ENCODE assay signal across 17 cellular contexts in genomic region chr2:129050116-129050515, GRCh38.
DNase-seq lines count a peak whose midpoint lies in the region; ATAC-seq and TF ChIP-seq lines count a peak whose summit lies in the region.
"Had no signal": no experiment of that assay in that cellular context is flagged by ENCODE, and none has a peak within 500 bp of the region (broad histone marks: within the 10 kb centered on the region; RNA-seq: fewer than 3 reads in every experiment).

No MANE protein-coding gene starts in this region.

- no peaks in the 10 kb centered on the region for H3K9me3 ChIP-seq in MM.1S (replicated peaks; ENCODE audit: insufficient read depth, low read length)
- H3K9me3 ChIP-seq: A549, SK-N-SH had no signal

- no peak overlapping the region for H3K4me3 Mint-ChIP-seq in activated CD4-positive, alpha-beta T cell treated with anti-CD3 and anti-CD28 coated beads, Interleukin-2, amount 10 ng/mL, durations not matched to agents 24 days and 14 days
- H3K4me3 Mint-ChIP-seq in activated CD4-positive, alpha-beta T cell treated with anti-CD3 and anti-CD28 coated beads for 36 hours: no peak overlapping the region
- H3K4me3 Mint-ChIP-seq in T-helper 2 cell treated with Interferon-gamma antibody and Interleukin-4, amounts not matched to agents 5 μg/mL and 100 μg/mL, for 36 hours: peak overlapping the region; percentile 34
- H3K4me3 Mint-ChIP-seq: H9 had no signal

- peaks cover 3% of the 10 kb centered on the region for H3K9me3 Mint-ChIP-seq in activated CD4-positive, alpha-beta T cell treated with anti-CD3 and anti-CD28 coated beads, Interleukin-2, amount 10 ng/mL, durations not matched to agents 24 days and 14 days
- H3K9me3 Mint-ChIP-seq in activated CD4-positive, alpha-beta T cell treated with anti-CD3 and anti-CD28 coated beads for 36 hours (ENCODE audit: low read depth): peaks cover 7% of the 10 kb centered on the region
- H3K9me3 Mint-ChIP-seq in T-helper 2 cell treated with Interferon-gamma antibody and Interleukin-4, amounts not matched to agents 5 μg/mL and 100 μg/mL, for 36 hours: no peaks in the 10 kb centered on the region

- no peaks in the 10 kb centered on the region for H3F3A ChIP-seq in MM.1S (ENCODE audit: insufficient read depth, low read length)

- peak; percentile 67 for DNase-seq in activated CD4-positive, alpha-beta T cell treated with anti-CD3 and anti-CD28 coated beads, Interleukin-2, amount 10 ng/mL, durations not matched to agents 24 days and 14 days
- no peak for DNase-seq in activated CD4-positive, alpha-beta T cell treated with anti-CD3 and anti-CD28 coated beads for 36 hours
- peak; percentile 73 for DNase-seq in MM.1S
- no peak for DNase-seq in T-helper 2 cell treated with Interferon-gamma antibody and Interleukin-4, amounts not matched to agents 5 μg/mL and 100 μg/mL, for 36 hours (ENCODE audit: low spot score)
- no peak for DNase-seq in caudate nucleus (lab: John Stamatoyannopoulos, UW)
- DNase-seq: Calu3, H9, IMR-90, NCI-H1092, NCI-H187 treated with DMSO at 0.1 percent for 48 hours, NCI-H526 treated with DMSO at 0.1 percent for 48 hours, Right ventricle myocardium superior, SK-N-SH had no signal

- H3K27me3 ChIP-seq in MM.1S (replicated peaks; ENCODE audit: insufficient read depth, low read length): no peaks in the 10 kb centered on the region

- H3K27ac Mint-ChIP-seq in activated CD4-positive, alpha-beta T cell treated with anti-CD3 and anti-CD28 coated beads, Interleukin-2, amount 10 ng/mL, durations not matched to agents 24 days and 14 days: no peak overlapping the region
- no peak overlapping the region for H3K27ac Mint-ChIP-seq in activated CD4-positive, alpha-beta T cell treated with anti-CD3 and anti-CD28 coated beads for 36 hours
- no peak overlapping the region for H3K27ac Mint-ChIP-seq in T-helper 2 cell treated with Interferon-gamma antibody and Interleukin-4, amounts not matched to agents 5 μg/mL and 100 μg/mL, for 36 hours
- H3K27ac Mint-ChIP-seq: H9 had no signal

- H3K27me3 Mint-ChIP-seq in activated CD4-positive, alpha-beta T cell treated with anti-CD3 and anti-CD28 coated beads, Interleukin-2, amount 10 ng/mL, durations not matched to agents 24 days and 14 days: no peaks in the 10 kb centered on the region
- peaks cover 2% of the 10 kb centered on the region for H3K27me3 Mint-ChIP-seq in activated CD4-positive, alpha-beta T cell treated with anti-CD3 and anti-CD28 coated beads for 36 hours
- peaks cover 9% of the 10 kb centered on the region for H3K27me3 Mint-ChIP-seq in T-helper 2 cell treated with Interferon-gamma antibody and Interleukin-4, amounts not matched to agents 5 μg/mL and 100 μg/mL, for 36 hours (ENCODE audit: low read depth)

- TF ChIP-seq CTCF in MM.1S (IDR thresholded peaks at IDR 0.05; ENCODE audit: low read length): no peak

- H4K20me1 ChIP-seq in MM.1S (ENCODE audit: insufficient read depth, low read length): no peaks in the 10 kb centered on the region

- H3K4me1 ChIP-seq in MM.1S (ENCODE audit: low read length): no peaks in the 10 kb centered on the region
- H3K4me1 ChIP-seq: A549 had no signal

- H3K4me1 Mint-ChIP-seq in activated CD4-positive, alpha-beta T cell treated with anti-CD3 and anti-CD28 coated beads, Interleukin-2, amount 10 ng/mL, durations not matched to agents 24 days and 14 days: peaks cover 5% of the 10 kb centered on the region
- no peaks in the 10 kb centered on the region for H3K4me1 Mint-ChIP-seq in activated CD4-positive, alpha-beta T cell treated with anti-CD3 and anti-CD28 coated beads for 36 hours
- peaks cover 12% of the 10 kb centered on the region for H3K4me1 Mint-ChIP-seq in T-helper 2 cell treated with Interferon-gamma antibody and Interleukin-4, amounts not matched to agents 5 μg/mL and 100 μg/mL, for 36 hours (ENCODE audit: low read depth)

- POLR2A ChIA-PET in activated CD4-positive, alpha-beta T cell treated with anti-CD3 and anti-CD28 coated beads for 36 hours (lab: Charles Lee): interaction anchor here (0.6 kb wide), 1 partner anchor 81 kb away, joined by 3 read pairs; no protein-coding TSS in a partner anchor

- H2AFZ ChIP-seq in MM.1S (ENCODE audit: low read length): no peak overlapping the region

- H3K27ac ChIP-seq in MM.1S (ENCODE audit: low read length) (no peak overlapping the region), caudate nucleus (ENCODE audit: low read depth, low read length) (no peak overlapping the region)
- H3K27ac ChIP-seq: A549 had no signal

- H3K4me2 ChIP-seq in MM.1S (ENCODE audit: low read depth, low read length): no peak overlapping the region
- H3K4me2 ChIP-seq: A549, SK-N-SH had no signal

- H3K36me3 Mint-ChIP-seq in activated CD4-positive, alpha-beta T cell treated with anti-CD3 and anti-CD28 coated beads, Interleukin-2, amount 10 ng/mL, durations not matched to agents 24 days and 14 days (ENCODE audit: low read depth): no peaks in the 10 kb centered on the region
- no peaks in the 10 kb centered on the region for H3K36me3 Mint-ChIP-seq in activated CD4-positive, alpha-beta T cell treated with anti-CD3 and anti-CD28 coated beads for 36 hours (ENCODE audit: low read depth)
- no peaks in the 10 kb centered on the region for H3K36me3 Mint-ChIP-seq in T-helper 2 cell treated with Interferon-gamma antibody and Interleukin-4, amounts not matched to agents 5 μg/mL and 100 μg/mL, for 36 hours (ENCODE audit: low read depth)

- H3K9me2 ChIP-seq in MM.1S (replicated peaks; ENCODE audit: insufficient read depth, low read length): no peaks in the 10 kb centered on the region
- H3K9me2 ChIP-seq: SK-N-SH had no signal

- ATAC-seq in activated CD4-positive, alpha-beta T cell treated with anti-CD3 and anti-CD28 coated beads for 36 hours: no peak
- no peak for ATAC-seq in HG03439 (IDR thresholded peaks at IDR 0.05; ENCODE audit: unreplicated experiment)
- no peak for ATAC-seq in activated CD4-positive, CD25-positive, alpha-beta regulatory T cell treated with anti-CD3 and anti-CD28 coated beads, Interleukin-2, amount 50 U/mL, for 24 hours
- ATAC-seq: A549, Panc1 had no signal

- CTCF ChIA-PET in activated CD4-positive, alpha-beta T cell treated with anti-CD3 and anti-CD28 coated beads for 36 hours (lab: Charles Lee): no interaction called here

- H3K36me3 ChIP-seq in MM.1S (replicated peaks; ENCODE audit: insufficient read depth, low read length): no peaks in the 10 kb centered on the region

- no peak overlapping the region for H3K4me3 ChIP-seq in MM.1S (ENCODE audit: low read length)
- H3K4me3 ChIP-seq: A549 had no signal

- H3K9ac ChIP-seq in MM.1S (ENCODE audit: low read length): no peak overlapping the region
- H3K9ac ChIP-seq: SK-N-SH had no signal

- intact Hi-C loops in activated CD4-positive, alpha-beta T cell treated with anti-CD3 and anti-CD28 coated beads, Interleukin-2, amount 10 ng/mL, durations not matched to agents 24 days and 14 days (cut with micrococcal nuclease): no loop called here
- intact Hi-C loops in activated CD4-positive, alpha-beta T cell treated with anti-CD3 and anti-CD28 coated beads for 36 hours (cut with DNase I, micrococcal nuclease): no loop called here

- H3K79me2 ChIP-seq in MM.1S (ENCODE audit: low read length): no peaks in the 10 kb centered on the region

Comparison
In these comparisons a context has a peak if more than half of its experiments do, and no peak if none do; other contexts are left out.
1. DNase-seq: peak in activated CD4-positive, alpha-beta T cell treated with anti-CD3 and anti-CD28 coated beads, Interleukin-2, amount 10 ng/mL, durations not matched to agents 24 days and 14 days (single experiment) and MM.1S (single experiment); none in activated CD4-positive, alpha-beta T cell treated with anti-CD3 and anti-CD28 coated beads for 36 hours (single experiment), T-helper 2 cell treated with Interferon-gamma antibody and Interleukin-4, amounts not matched to agents 5 μg/mL and 100 μg/mL, for 36 hours (single experiment) and caudate nucleus (0 of 61).